In genomic region chr14:100304825-100305445, GRCh38 we compare ENCODE assay signal across 8 cellular contexts. TPM values are rescaled to one million over a fixed set of nuclear protein-coding genes. Genes with fewer than 3 reads are reported as not detected.
DNase-seq lines count a peak whose midpoint lies in the region; TF ChIP-seq lines count a peak whose summit lies in the region.

No MANE protein-coding gene starts in this region.

- peak; percentile 69 for DNase-seq in NCI-H82 (lab: John Stamatoyannopoulos, UW)
- no peak for DNase-seq in NCI-H82 treated with DMSO at 0.1 percent for 48 hours (lab: John Stamatoyannopoulos, UW; ENCODE audit: unreplicated experiment)
- DNase-seq in NCI-H2081 treated with DMSO at 0.1 percent for 48 hours (lab: John Stamatoyannopoulos, UW): peak; percentile 27
- DNase-seq in ascending aorta (ENCODE audit: low spot score in 2 of 2): peak in 1 of 2 donors; percentile 74
- no peak for DNase-seq in iPS DF 6.9 (ENCODE audit: low read depth, low spot score)
- no peak for DNase-seq in sigmoid colon
- DNase-seq in 8988T: no peak
- no peak for DNase-seq in GM19240 (ENCODE audit: insufficient read length, low spot score)

- H3K27ac ChIP-seq in ascending aorta: peak overlapping the region; percentile 74 to 75
- H3K27ac ChIP-seq in iPS DF 6.9 (ENCODE audit: low read length): no peak overlapping the region
- H3K27ac ChIP-seq in sigmoid colon: peak overlapping the region; percentile 85 to 92 (median 90)

- no CpG with 5 or more reads among the region's 29 CpGs for WGBS in iPS DF 6.9 (ENCODE audit: insufficient coverage, insufficient read length)
- WGBS in sigmoid colon, 2 donors: 3 to 10% methylated on average over 27 to 29 of the region's 29 CpGs

- TF ChIP-seq POLR2A in sigmoid colon (IDR thresholded peaks at IDR 0.05): no peak

- intact Hi-C loops in ascending aorta (cut with DNase I) (loop anchor here (1.0 to 10.0 kb wide), 3 partner anchors 20 to 540 kb away; no protein-coding TSS in a partner anchor), sigmoid colon (cut with DNase I) (no loop called here)

- no peaks in the 10 kb centered on the region for H3K9me3 ChIP-seq in ascending aorta
- no peaks in the 10 kb centered on the region for H3K9me3 ChIP-seq in iPS DF 6.9 (ENCODE audit: control insufficient read depth, insufficient read depth, low read length)
- no peaks in the 10 kb centered on the region for H3K9me3 ChIP-seq in sigmoid colon

- no peaks in the 10 kb centered on the region for H3K27me3 ChIP-seq in ascending aorta
- no peaks in the 10 kb centered on the region; the same call in 1 of the 2 replicates for H3K27me3 ChIP-seq in iPS DF 6.9 (ENCODE audit: control insufficient read depth, insufficient read depth, low read length)
- H3K27me3 ChIP-seq in sigmoid colon: no peaks in the 10 kb centered on the region

- H3K36me3 ChIP-seq in ascending aorta: no peaks in the 10 kb centered on the region
- no peaks in the 10 kb centered on the region for H3K36me3 ChIP-seq in iPS DF 6.9 (ENCODE audit: control insufficient read depth, insufficient read depth, low read length)
- no peaks in the 10 kb centered on the region for H3K36me3 ChIP-seq in sigmoid colon

- H3K4me3 ChIP-seq in ascending aorta: peak overlapping the region; percentile 90 to 95
- peak overlapping the region; percentile 97 for H3K4me3 ChIP-seq in iPS DF 6.9 (ENCODE audit: low read length)
- H3K4me3 ChIP-seq in sigmoid colon: peak overlapping the region; percentile 65 to 98 (median 75)

- TF ChIP-seq CTCF in ascending aorta (IDR thresholded peaks at IDR 0.05) (no peak), sigmoid colon (IDR thresholded peaks at IDR 0.05) (no peak)

- no peak for TF ChIP-seq EP300 in sigmoid colon (IDR thresholded peaks at IDR 0.05)

- H3K4me1 ChIP-seq in ascending aorta (peaks cover 3 to 12% of the 10 kb centered on the region in 2 donors), iPS DF 6.9 (ENCODE audit: control insufficient read depth, insufficient read depth, low read length) (peaks cover 10% of the 10 kb centered on the region), sigmoid colon (peaks cover 0 to 36% (median 29%) of the 10 kb centered on the region in 4 donors)

RNA-seq across cellular contexts. Expression of gene SLC25A29, which starts 1.3 kb away (rescaled TPM):
- 193 TPM for total RNA-seq in ascending aorta
- 10 to 100 TPM; 18.5 to 40.4 (median 33.4) TPM for total RNA-seq in sigmoid colon
- 10 to 100 TPM in 1 of 3 donors, 1 to 10 TPM in 2; 3.0 to 26.7 (median 3.7) TPM for polyA plus RNA-seq in sigmoid colon

RNA-seq across cellular contexts. Expression of gene SLC25A47, which starts 18.2 kb away (rescaled TPM):
- total RNA-seq in ascending aorta: not detected
- total RNA-seq in sigmoid colon: not detected
- polyA plus RNA-seq in sigmoid colon: under 1 TPM in 1 of 3 donors, not detected in 2; 0.22 TPM

Comparison
In these comparisons a context has a peak if more than half of its experiments do, and no peak if none do; other contexts are left out.
1. DNase-seq: peak in NCI-H82 (single experiment) and NCI-H2081 treated with DMSO at 0.1 percent for 48 hours (single experiment); none in NCI-H82 treated with DMSO at 0.1 percent for 48 hours (single experiment), iPS DF 6.9 (single experiment), sigmoid colon (single experiment), 8988T (single experiment) and GM19240 (single experiment).
2. Peak in every context shown above with its lines, with median percentiles within 50 percentile points of each other: H3K4me3 ChIP-seq.